2 cellular contexts compared by ENCODE assay signal in genomic region chr2:120629241-120629895, GRCh38.
TF ChIP-seq lines count a peak whose summit lies in the region.

No MANE protein-coding gene starts in this region.

TF ChIP-seq in HepG2, 621 proteins besides CTCF, POLR2A, EP300 and RAD21 (continued from another document):
- no peak for TF ChIP-seq HNF1B (CRISPR knock-in tag; IDR thresholded peaks at IDR 0.05)
TF ChIP-seq in HepG2: peak in this region for 1.

TF ChIP-seq in GM23338, 12 proteins besides CTCF, POLR2A, EP300 and RAD21 (continued from another document):
- TF ChIP-seq, protein P1, sequence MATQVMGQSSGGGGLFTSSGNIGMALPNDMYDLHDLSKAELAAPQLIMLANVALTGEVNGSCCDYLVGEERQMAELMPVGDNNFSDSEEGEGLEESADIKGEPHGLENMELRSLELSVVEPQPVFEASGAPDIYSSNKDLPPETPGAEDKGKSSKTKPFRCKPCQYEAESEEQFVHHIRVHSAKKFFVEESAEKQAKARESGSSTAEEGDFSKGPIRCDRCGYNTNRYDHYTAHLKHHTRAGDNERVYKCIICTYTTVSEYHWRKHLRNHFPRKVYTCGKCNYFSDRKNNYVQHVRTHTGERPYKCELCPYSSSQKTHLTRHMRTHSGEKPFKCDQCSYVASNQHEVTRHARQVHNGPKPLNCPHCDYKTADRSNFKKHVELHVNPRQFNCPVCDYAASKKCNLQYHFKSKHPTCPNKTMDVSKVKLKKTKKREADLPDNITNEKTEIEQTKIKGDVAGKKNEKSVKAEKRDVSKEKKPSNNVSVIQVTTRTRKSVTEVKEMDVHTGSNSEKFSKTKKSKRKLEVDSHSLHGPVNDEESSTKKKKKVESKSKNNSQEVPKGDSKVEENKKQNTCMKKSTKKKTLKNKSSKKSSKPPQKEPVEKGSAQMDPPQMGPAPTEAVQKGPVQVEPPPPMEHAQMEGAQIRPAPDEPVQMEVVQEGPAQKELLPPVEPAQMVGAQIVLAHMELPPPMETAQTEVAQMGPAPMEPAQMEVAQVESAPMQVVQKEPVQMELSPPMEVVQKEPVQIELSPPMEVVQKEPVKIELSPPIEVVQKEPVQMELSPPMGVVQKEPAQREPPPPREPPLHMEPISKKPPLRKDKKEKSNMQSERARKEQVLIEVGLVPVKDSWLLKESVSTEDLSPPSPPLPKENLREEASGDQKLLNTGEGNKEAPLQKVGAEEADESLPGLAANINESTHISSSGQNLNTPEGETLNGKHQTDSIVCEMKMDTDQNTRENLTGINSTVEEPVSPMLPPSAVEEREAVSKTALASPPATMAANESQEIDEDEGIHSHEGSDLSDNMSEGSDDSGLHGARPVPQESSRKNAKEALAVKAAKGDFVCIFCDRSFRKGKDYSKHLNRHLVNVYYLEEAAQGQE (IDR thresholded peaks at IDR 0.05; ENCODE audit: unreplicated experiment), result no peak
- TF ChIP-seq NANOG (IDR thresholded peaks at IDR 0.05; ENCODE audit: borderline replicate concordance) (no peak), STAT1 (IDR thresholded peaks at IDR 0.05; ENCODE audit: unreplicated experiment) (no peak), EZH2 (IDR thresholded peaks at IDR 0.05; ENCODE audit: low read depth, unreplicated experiment) (no peak), ZNF462 (CRISPR knock-in tag; IDR thresholded peaks at IDR 0.05) (no peak), ZNF331 (CRISPR knock-in tag; IDR thresholded peaks at IDR 0.05; ENCODE audit: low read depth) (no peak), ETS1 (IDR thresholded peaks at IDR 0.05) (no peak), JUNB (IDR thresholded peaks at IDR 0.05; ENCODE audit: unreplicated experiment) (no peak)
